In the genomic region with DNA sequence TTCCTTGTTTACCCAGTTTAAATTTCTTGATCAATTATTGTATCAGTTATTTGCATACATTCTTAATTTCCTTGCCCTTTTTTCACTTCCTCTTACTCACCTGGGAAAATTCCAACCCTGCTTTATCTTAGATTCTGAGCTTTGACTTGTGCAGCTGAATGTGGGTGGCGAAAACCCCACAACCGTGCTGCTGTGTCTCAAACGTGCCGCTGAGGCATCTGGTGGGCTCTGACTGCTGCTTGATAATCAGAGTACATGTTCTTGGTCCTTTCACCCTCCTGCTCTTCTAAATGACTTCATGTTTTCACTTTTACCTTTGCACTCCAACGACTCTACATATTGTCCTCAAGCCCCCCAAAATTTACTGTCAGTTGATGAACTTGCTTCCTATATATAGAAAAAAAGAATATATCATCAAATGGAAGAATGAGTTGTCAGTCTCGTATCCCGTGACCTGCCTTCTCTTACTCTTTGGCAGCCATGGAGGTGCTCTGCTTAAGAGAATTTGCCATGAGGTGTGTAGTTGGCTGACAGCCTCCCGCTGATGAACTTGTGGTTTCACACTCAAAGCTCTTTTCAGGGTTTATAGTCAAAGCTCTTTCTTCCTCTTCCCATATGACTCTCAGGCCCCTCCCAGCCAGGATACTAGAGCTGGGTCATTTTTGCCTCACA, we compare ENCODE assay signal across 1 cellular context.
TF ChIP-seq lines count a peak whose summit lies in the region.

No MANE protein-coding gene starts in this region.

TF ChIP-seq in GM23338, 12 proteins besides CTCF, POLR2A, EP300 and RAD21 (continued from another document):
- TF ChIP-seq ZNF462 (CRISPR knock-in tag; IDR thresholded peaks at IDR 0.05), result no peak
- TF ChIP-seq, protein P1, sequence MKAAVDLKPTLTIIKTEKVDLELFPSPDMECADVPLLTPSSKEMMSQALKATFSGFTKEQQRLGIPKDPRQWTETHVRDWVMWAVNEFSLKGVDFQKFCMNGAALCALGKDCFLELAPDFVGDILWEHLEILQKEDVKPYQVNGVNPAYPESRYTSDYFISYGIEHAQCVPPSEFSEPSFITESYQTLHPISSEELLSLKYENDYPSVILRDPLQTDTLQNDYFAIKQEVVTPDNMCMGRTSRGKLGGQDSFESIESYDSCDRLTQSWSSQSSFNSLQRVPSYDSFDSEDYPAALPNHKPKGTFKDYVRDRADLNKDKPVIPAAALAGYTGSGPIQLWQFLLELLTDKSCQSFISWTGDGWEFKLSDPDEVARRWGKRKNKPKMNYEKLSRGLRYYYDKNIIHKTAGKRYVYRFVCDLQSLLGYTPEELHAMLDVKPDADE (IDR thresholded peaks at IDR 0.05), result no peak
